In genomic region chr5:176901260-176902101, GRCh38 we compare ENCODE assay signal across 11 cellular contexts. TPM values are rescaled to one million over a fixed set of nuclear protein-coding genes. Genes with fewer than 3 reads are reported as not detected.
A peak's percentile ranks its signal among the peaks of the same experiment; 100 is the strongest.
DNase-seq lines count a peak whose midpoint lies in the region; ATAC-seq and TF ChIP-seq lines count a peak whose summit lies in the region.
"Had no signal": no experiment of that assay in that cellular context is flagged by ENCODE, and none has a peak within 500 bp of the region (broad histone marks: within the 10 kb centered on the region; RNA-seq: fewer than 3 reads in every experiment).

No MANE protein-coding gene starts in this region.

- H3K4me1 ChIP-seq in body of pancreas, result no peaks in the 10 kb centered on the region
- H3K4me1 ChIP-seq in gastrocnemius medialis, result no peaks in the 10 kb centered on the region
- H3K4me1 ChIP-seq: ascending aorta, right lobe of liver, SJSA1 had no signal

- in situ Hi-C loops in gastrocnemius medialis (cut with MboI; ENCODE audit: low sequenced_read_pairs in 4 of 4), result no loop called here

- TF ChIP-seq POLR2A in body of pancreas (IDR thresholded peaks at IDR 0.05), result no peak
- TF ChIP-seq POLR2A in gastrocnemius medialis (IDR thresholded peaks at IDR 0.05), result no peak

- whole genome bisulfite sequencing in body of pancreas, 2 donors, result 82 to 87% methylated on average over 12 of the region's 12 CpGs

- H3K27ac ChIP-seq in body of pancreas (no peak overlapping the region), gastrocnemius medialis (no peak overlapping the region)
- H3K27ac ChIP-seq: ascending aorta, right lobe of liver, SJSA1 had no signal

- intact Hi-C loops in body of pancreas (cut with DNase I), result no loop called here
- intact Hi-C loops in gastrocnemius medialis (cut with DNase I; ENCODE audit: low total_unique reads), result no loop called here

- no peaks in the 10 kb centered on the region for H3K9me3 ChIP-seq in body of pancreas
- H3K9me3 ChIP-seq in gastrocnemius medialis, result no peaks in the 10 kb centered on the region
- H3K9me3 ChIP-seq: ascending aorta, right lobe of liver, SJSA1 had no signal

- H3K27me3 ChIP-seq in GM06990 (replicated peaks; ENCODE audit: control insufficient read depth, insufficient read depth, low read length) (no peaks in the 10 kb centered on the region), body of pancreas (no peaks in the 10 kb centered on the region), gastrocnemius medialis (no peaks in the 10 kb centered on the region)
- H3K27me3 ChIP-seq: ascending aorta, right lobe of liver, SJSA1 had no signal

- ATAC-seq in GM21723 (IDR thresholded peaks at IDR 0.05; ENCODE audit: unreplicated experiment) (peak; percentile 64), body of pancreas (no peak), gastrocnemius medialis (no peak)

- H3K36me3 ChIP-seq in GM06990 (ENCODE audit: control insufficient read depth, insufficient read depth, low read length), result peaks cover 15% of the 10 kb centered on the region
- peaks cover 4 to 20% of the 10 kb centered on the region in 2 donors for H3K36me3 ChIP-seq in body of pancreas (replicated peaks in 1 of 2; ENCODE audit: insufficient read depth in 1 of 2, low read depth in 2 of 2)
- H3K36me3 ChIP-seq in gastrocnemius medialis, result peaks cover 0 to 40% of the 10 kb centered on the region in 2 donors

- DNase-seq in GM06990 (ENCODE audit: extremely low read depth, insufficient read length), result peak; percentile 51
- DNase-seq in NOMO-1 treated with DMSO at 0.1 percent for 48 hours (lab: John Stamatoyannopoulos, UW; ENCODE audit: unreplicated experiment), result peak; percentile 86
- peak; percentile 66 for DNase-seq in kidney glomerular epithelial cell (lab: John Stamatoyannopoulos, UW)
- DNase-seq in body of pancreas, result no peak
- DNase-seq in gastrocnemius medialis, result no peak
- no peak for DNase-seq in NCI-H2196 treated with DMSO at 0.1 percent for 48 hours (lab: John Stamatoyannopoulos, UW; ENCODE audit: unreplicated experiment)
- no peak for DNase-seq in EL

- TF ChIP-seq CTCF in GM06990 (IDR thresholded peaks at IDR 0.05; ENCODE audit: insufficient read depth, low read length, poor library complexity, severe bottlenecking) (no peak), body of pancreas (IDR thresholded peaks at IDR 0.05) (no peak), gastrocnemius medialis (IDR thresholded peaks at IDR 0.05 in 4 of 5, conservative IDR thresholded peaks at IDR 0.05 in 1 of 5) (no peak)

- H3K4me3 ChIP-seq in GM06990 (replicated peaks; ENCODE audit: low read depth, low read length), result no peak overlapping the region
- no peak overlapping the region for H3K4me3 ChIP-seq in body of pancreas
- no peak overlapping the region for H3K4me3 ChIP-seq in gastrocnemius medialis
- H3K4me3 ChIP-seq: ascending aorta, right lobe of liver, SJSA1 had no signal

RNA-seq across cellular contexts. Expression of gene HK3, which starts 2.3 kb away (rescaled TPM):
- total RNA-seq in body of pancreas, result 1 to 10 TPM; 1.8 to 3.6 TPM
- total RNA-seq in gastrocnemius medialis, result 1 to 10 TPM in 3 of 4 donors, under 1 TPM in 1; 0.53 to 2.6 (median 2.4) TPM
- total RNA-seq: SJSA1 had no signal

Comparison
In these comparisons a context has a peak if more than half of its experiments do, and no peak if none do; other contexts are left out.
1. DNase-seq: peak in GM06990 (single experiment), NOMO-1 treated with DMSO at 0.1 percent for 48 hours (single experiment) and kidney glomerular epithelial cell (single experiment); none in body of pancreas (0 of 4), gastrocnemius medialis (0 of 2), NCI-H2196 treated with DMSO at 0.1 percent for 48 hours (single experiment) and EL (single experiment).